Comparison of ENCODE assay signal across 21 cellular contexts in genomic region chr5:166625210-166625865, GRCh38.
DNase-seq lines count a peak whose midpoint lies in the region; ATAC-seq lines count a peak whose summit lies in the region.
"Had no signal": no experiment of that assay in that cellular context is flagged by ENCODE, and none has a peak within 500 bp of the region (broad histone marks: within the 10 kb centered on the region; RNA-seq: fewer than 3 reads in every experiment).

No MANE protein-coding gene starts in this region.

- no peaks in the 10 kb centered on the region for H3K27me3 ChIP-seq in naive thymus-derived CD4-positive, alpha-beta T cell (ENCODE audit: control insufficient read depth in 2 of 2, insufficient read depth in 2 of 2, low read length in 2 of 2)
- H3K27me3 ChIP-seq: vagina had no signal

- H3K36me3 ChIP-seq in naive thymus-derived CD4-positive, alpha-beta T cell (ENCODE audit: control insufficient read depth in 2 of 3, insufficient read depth in 3 of 3, low read length in 3 of 3) = no peaks in the 10 kb centered on the region
- H3K36me3 ChIP-seq: HAP-1, vagina had no signal

- no peak overlapping the region for H3K27ac Mint-ChIP-seq in naive thymus-derived CD4-positive, alpha-beta T cell
- H3K27ac Mint-ChIP-seq: activated CD4-positive, alpha-beta T cell treated with anti-CD3 and anti-CD28 coated beads, Interleukin-2, amount 10 ng/mL, durations not matched to agents 7 days and 5 days; CD4-positive, alpha-beta T cell had no signal

- H3K4me3 ChIP-seq in naive thymus-derived CD4-positive, alpha-beta T cell (ENCODE audit: low read length) = no peak overlapping the region
- H3K4me3 ChIP-seq: HAP-1, vagina had no signal

- no peaks in the 10 kb centered on the region for H3K4me1 Mint-ChIP-seq in naive thymus-derived CD4-positive, alpha-beta T cell
- H3K4me1 Mint-ChIP-seq: activated CD4-positive, alpha-beta T cell treated with anti-CD3 and anti-CD28 coated beads, Interleukin-2, amount 10 ng/mL, durations not matched to agents 7 days and 5 days; neural crest cell had no signal

- no peak for ATAC-seq in naive thymus-derived CD4-positive, alpha-beta T cell

- H3K4me1 ChIP-seq in naive thymus-derived CD4-positive, alpha-beta T cell (ENCODE audit: control insufficient read depth in 2 of 2, insufficient read depth in 2 of 2, low read length in 2 of 2) = no peaks in the 10 kb centered on the region
- H3K4me1 ChIP-seq: vagina had no signal

- intact Hi-C loops in naive thymus-derived CD4-positive, alpha-beta T cell (cut with micrococcal nuclease) = no loop called here

- CTCF ChIA-PET in naive thymus-derived CD4-positive, alpha-beta T cell (lab: Charles Lee) = no interaction called here

- H3K9me3 ChIP-seq in naive thymus-derived CD4-positive, alpha-beta T cell (ENCODE audit: control insufficient read depth in 2 of 3, low read length in 3 of 3) = no peaks in the 10 kb centered on the region
- H3K9me3 ChIP-seq: HAP-1, vagina had no signal

- no peak overlapping the region for H3K4me3 Mint-ChIP-seq in naive thymus-derived CD4-positive, alpha-beta T cell
- H3K4me3 Mint-ChIP-seq: activated CD4-positive, alpha-beta T cell treated with anti-CD3 and anti-CD28 coated beads, Interleukin-2, amount 10 ng/mL, durations not matched to agents 7 days and 5 days; CD4-positive, alpha-beta T cell; neural crest cell had no signal

- H3K36me3 Mint-ChIP-seq in naive thymus-derived CD4-positive, alpha-beta T cell = no peaks in the 10 kb centered on the region

- DNase-seq in HCEC 1CT = peak; percentile 2
- DNase-seq in astrocyte of the hippocampus (ENCODE audit: low read depth, low spot score) = peak; percentile 44
- DNase-seq in iris pigment epithelial cell (ENCODE audit: low read depth) = peak; percentile 81
- peak; percentile 67 for DNase-seq in renal cortical epithelial cell (ENCODE audit: low read depth)
- no peak for DNase-seq in GM19240 (ENCODE audit: insufficient read length, low spot score)
- DNase-seq in SIG-M5 (lab: John Stamatoyannopoulos, UW) = no peak
- DNase-seq in G401 (ENCODE audit: low spot score) = no peak
- DNase-seq in naive thymus-derived CD4-positive, alpha-beta T cell = no peak
- DNase-seq: activated CD4-positive, alpha-beta T cell treated with anti-CD3 and anti-CD28 coated beads, Interleukin-2, amount 10 ng/mL, durations not matched to agents 7 days and 5 days; activated CD8-positive, alpha-beta memory T cell treated with anti-CD3 and anti-CD28 coated beads, Interleukin-2, amount 50 U/mL, for 48 hours; activated effector memory CD4-positive, alpha-beta T cell treated with Interleukin-2 at 50 U/mL for 16 hours; caudate nucleus; CD4-positive, alpha-beta T cell; KBM-7; kidney; NCI-H1048; NCI-H2029; NCI-H510A treated with DMSO at 0.1 percent for 48 hours had no signal

- H3K27ac ChIP-seq in naive thymus-derived CD4-positive, alpha-beta T cell (ENCODE audit: low read depth, low read length) = no peak overlapping the region
- H3K27ac ChIP-seq: vagina had no signal

- no peaks in the 10 kb centered on the region for H3K27me3 Mint-ChIP-seq in naive thymus-derived CD4-positive, alpha-beta T cell
- H3K27me3 Mint-ChIP-seq: activated CD4-positive, alpha-beta T cell treated with anti-CD3 and anti-CD28 coated beads, Interleukin-2, amount 10 ng/mL, durations not matched to agents 7 days and 5 days; CD4-positive, alpha-beta T cell had no signal

- peaks cover 0 to 20% (median 4%) of the 10 kb centered on the region in 11 donors for H3K9me3 Mint-ChIP-seq in naive thymus-derived CD4-positive, alpha-beta T cell
- H3K9me3 Mint-ChIP-seq: neural crest cell had no signal

- POLR2A ChIA-PET in naive thymus-derived CD4-positive, alpha-beta T cell (lab: Charles Lee) = no interaction called here

- in situ Hi-C loops in G401 (cut with HindIII; ENCODE audit: low sequenced_read_pairs) = no loop called here

Comparison
In these comparisons a context has a peak if more than half of its experiments do, and no peak if none do; other contexts are left out.
1. DNase-seq: peak in HCEC 1CT (single experiment), astrocyte of the hippocampus (single experiment), iris pigment epithelial cell (single experiment) and renal cortical epithelial cell (single experiment); none in GM19240 (single experiment), SIG-M5 (single experiment), G401 (single experiment) and naive thymus-derived CD4-positive, alpha-beta T cell (0 of 9).